Comparison of ENCODE assay signal across 8 cellular contexts in genomic region chr1:111620412-111620971, GRCh38. TPM values are rescaled to one million over a fixed set of nuclear protein-coding genes. Genes with fewer than 3 reads are reported as not detected.
DNase-seq lines count a peak whose midpoint lies in the region; ATAC-seq and TF ChIP-seq lines count a peak whose summit lies in the region.

No MANE protein-coding gene starts in this region.

- H3K27me3 Mint-ChIP-seq in brain: peaks cover 7% of the 10 kb centered on the region

- intact Hi-C loops in right lobe of liver (cut with DNase I) (no loop called here), tibial artery (cut with DNase I; ENCODE audit: low total_unique reads) (no loop called here)

- H3K27ac ChIP-seq in right lobe of liver (peak overlapping the region; percentile 76 to 95 (median 90)), tibial artery (peak overlapping the region; percentile 99)

- 2% methylated on average over 12 of the region's 15 CpGs for WGBS in right lobe of liver (ENCODE audit: insufficient coverage, low coverage, low lambda C conversion rate, missing lambda C conversion rate)

- peaks cover 57% of the 10 kb centered on the region for H3K4me1 Mint-ChIP-seq in brain

- DNase-seq in AG08395 (ENCODE audit: low spot score): peak; percentile 2
- DNase-seq in MV-4-11 (lab: John Stamatoyannopoulos, UW): peak; percentile 66
- DNase-seq in right lobe of liver: no peak
- no peak for DNase-seq in tibial artery
- no peak for DNase-seq in DMS53 (lab: John Stamatoyannopoulos, UW)

- H3K36me3 ChIP-seq in right lobe of liver: no peaks in the 10 kb centered on the region
- no peaks in the 10 kb centered on the region for H3K36me3 ChIP-seq in tibial artery

- peak overlapping the region; percentile 85 to 97 (median 91) for H3K4me3 Mint-ChIP-seq in brain

- H3K27ac Mint-ChIP-seq in brain: peak overlapping the region; percentile 39 to 88 (median 69)

- TF ChIP-seq CTCF in brain (conservative IDR thresholded peaks at IDR 0.05) (no peak), right lobe of liver (IDR thresholded peaks at IDR 0.05) (no peak), tibial artery (IDR thresholded peaks at IDR 0.05) (no peak)

- no peaks in the 10 kb centered on the region for H3K9me3 Mint-ChIP-seq in brain

- no peak for TF ChIP-seq POLR2A in right lobe of liver (IDR thresholded peaks at IDR 0.05)

- H3K27me3 ChIP-seq in right lobe of liver (no peaks in the 10 kb centered on the region), tibial artery (no peaks in the 10 kb centered on the region)

- peak overlapping the region; percentile 79 to 89 (median 82) for H3K4me3 ChIP-seq in right lobe of liver
- peak overlapping the region; percentile 90 for H3K4me3 ChIP-seq in tibial artery

- H3K9me3 ChIP-seq in right lobe of liver (no peaks in the 10 kb centered on the region), tibial artery (no peaks in the 10 kb centered on the region)

- ATAC-seq in GM19023 (IDR thresholded peaks at IDR 0.05; ENCODE audit: unreplicated experiment) (peak; percentile 26), right lobe of liver (peak in 1 of 4 donors; percentile 36), HG03457 (IDR thresholded peaks at IDR 0.05; ENCODE audit: unreplicated experiment) (no peak)

- H3K4me1 ChIP-seq in right lobe of liver (peaks cover 0 to 46% (median 12%) of the 10 kb centered on the region in 4 donors), tibial artery (peaks cover 0 to 48% (median 39%) of the 10 kb centered on the region in 4 donors)

- H3K36me3 Mint-ChIP-seq in brain: peaks cover 12% of the 10 kb centered on the region

RNA-seq across cellular contexts. Expression of gene RAP1A, which starts 0.9 kb away (rescaled TPM):
- polyA plus RNA-seq in brain (ENCODE audit: insufficient read depth, low read depth, low replicate concordance): 49.0 TPM
- total RNA-seq in right lobe of liver: 10 to 100 TPM; 25.9 to 53.8 (median 33.3) TPM

Comparison
In these comparisons a context has a peak if more than half of its experiments do, and no peak if none do; other contexts are left out.
1. DNase-seq: peak in AG08395 (single experiment) and MV-4-11 (single experiment); none in right lobe of liver (0 of 3), tibial artery (0 of 2) and DMS53 (single experiment).